22 cellular contexts compared by ENCODE assay signal in genomic region chr16:7742626-7743025, GRCh38.
A peak's percentile ranks its signal among the peaks of the same experiment; 100 is the strongest.
DNase-seq lines count a peak whose midpoint lies in the region; ATAC-seq, FAIRE-seq and TF ChIP-seq lines count a peak whose summit lies in the region.
"Had no signal": no experiment of that assay in that cellular context is flagged by ENCODE, and none has a peak within 500 bp of the region (broad histone marks: within the 10 kb centered on the region; RNA-seq: fewer than 3 reads in every experiment).

No MANE protein-coding gene starts in this region.

- H3K9me3 ChIP-seq in HepG2 (ENCODE audit: low read length) = peaks cover 60% of the 10 kb centered on the region
- no peaks in the 10 kb centered on the region for H3K9me3 ChIP-seq in right lobe of liver
- H3K9me3 ChIP-seq in neural progenitor cell (ENCODE audit: low read depth) = no peaks in the 10 kb centered on the region
- H3K9me3 ChIP-seq: BE2C had no signal

- FAIRE-seq in HepG2 (lab: Jason Lieb, UNC) (no peak), colon (lab: Jason Lieb, UNC) (peak; percentile 10), HTR-8/SVneo (lab: Jason Lieb, UNC) (no peak)
- FAIRE-seq: G401.6, GM12891, GM19239 had no signal

- BruUV-seq in HepG2 (replicated peaks; lab: Mats Ljungman, UMichigan) = no TSS peak

- H3K36me3 Mint-ChIP-seq in neural progenitor cell = no peaks in the 10 kb centered on the region
- H3K36me3 Mint-ChIP-seq: CD14-positive monocyte; CD4-positive, alpha-beta memory T cell; CD4-positive, CD25-positive, alpha-beta regulatory T cell had no signal

- POLR2A ChIA-PET in HepG2 (lab: Yijun Ruan, JAX) = no interaction called here

- TF ChIP-seq EP300 in HepG2 (IDR thresholded peaks at IDR 0.05; ENCODE audit: low read depth in 2 of 2, low read length in 2 of 2) = no peak
- no peak for TF ChIP-seq EP300 in HepG2 (CRISPR knock-in tag; IDR thresholded peaks at IDR 0.05; ENCODE audit: borderline replicate concordance)

- H3K4me2 ChIP-seq in HepG2 (ENCODE audit: low read depth, low read length) = no peak overlapping the region
- no peak overlapping the region for H3K4me2 ChIP-seq in neural progenitor cell
- H3K4me2 ChIP-seq: BLaER1 had no signal

- H3K4me1 Mint-ChIP-seq in neural progenitor cell = no peaks in the 10 kb centered on the region
- H3K4me1 Mint-ChIP-seq: CD14-positive monocyte; CD4-positive, alpha-beta memory T cell; CD4-positive, CD25-positive, alpha-beta regulatory T cell; CD8-positive, alpha-beta memory T cell had no signal

- 29% methylated on average over 3 of the region's 3 CpGs for WGBS in HepG2 (ENCODE audit: low lambda C conversion rate)
- 68% methylated on average over 3 of the region's 3 CpGs for WGBS in right lobe of liver (ENCODE audit: insufficient coverage, low coverage, low lambda C conversion rate, missing lambda C conversion rate)

- no peak overlapping the region for H3K27ac Mint-ChIP-seq in neural progenitor cell
- H3K27ac Mint-ChIP-seq: CD14-positive monocyte; CD4-positive, alpha-beta memory T cell; CD4-positive, CD25-positive, alpha-beta regulatory T cell had no signal

- in situ Hi-C loops in HepG2 (cut with HindIII; ENCODE audit: extremely low pct_ligation_motif_present, low pct_unique_long_range_greater_than_20kb) = no loop called here

- no peak overlapping the region for H3K27ac ChIP-seq in HepG2 (ENCODE audit: extremely low read length, insufficient read depth, low read length)
- H3K27ac ChIP-seq in right lobe of liver = no peak overlapping the region
- H3K27ac ChIP-seq in neural progenitor cell = no peak overlapping the region
- H3K27ac ChIP-seq: 22Rv1, BLaER1 had no signal

- no peak overlapping the region for H3K4me3 Mint-ChIP-seq in neural progenitor cell
- H3K4me3 Mint-ChIP-seq: CD14-positive monocyte; CD4-positive, alpha-beta memory T cell; CD4-positive, CD25-positive, alpha-beta regulatory T cell; CD8-positive, alpha-beta memory T cell had no signal

- no peaks in the 10 kb centered on the region for H3K27me3 Mint-ChIP-seq in neural progenitor cell (ENCODE audit: insufficient read depth, low read depth)
- H3K27me3 Mint-ChIP-seq: CD4-positive, alpha-beta memory T cell; CD4-positive, CD25-positive, alpha-beta regulatory T cell had no signal

- H3K36me3 ChIP-seq in HepG2 (replicated peaks in 1 of 2; ENCODE audit: control insufficient read depth in 1 of 2, insufficient read depth in 2 of 2, low read length in 2 of 2) = no peaks in the 10 kb centered on the region
- H3K36me3 ChIP-seq in right lobe of liver = no peaks in the 10 kb centered on the region
- H3K36me3 ChIP-seq in neural progenitor cell = no peaks in the 10 kb centered on the region
- H3K36me3 ChIP-seq: BE2C, BLaER1 had no signal

- H4K20me1 ChIP-seq in HepG2 (ENCODE audit: insufficient read depth, low read length) (no peaks in the 10 kb centered on the region), neural progenitor cell (ENCODE audit: low read depth) (no peaks in the 10 kb centered on the region)
- H4K20me1 ChIP-seq: BLaER1 had no signal

- H3K4me1 ChIP-seq in HepG2 (ENCODE audit: insufficient read depth, low read length) (no peaks in the 10 kb centered on the region), right lobe of liver (no peaks in the 10 kb centered on the region), neural progenitor cell (no peaks in the 10 kb centered on the region)
- H3K4me1 ChIP-seq: BE2C, BLaER1 had no signal

- peaks cover 2% of the 10 kb centered on the region for H3K9me3 Mint-ChIP-seq in neural progenitor cell

- H2AFZ ChIP-seq in HepG2 (ENCODE audit: low read length) (no peak overlapping the region), neural progenitor cell (replicated peaks) (peak overlapping the region; percentile 34)

- no peak for TF ChIP-seq RAD21 in HepG2 (CRISPR knock-in tag; IDR thresholded peaks at IDR 0.05)

- no peak for ATAC-seq in HepG2
- no peak for ATAC-seq in right lobe of liver

- intact Hi-C loops in HepG2 (cut with micrococcal nuclease; ENCODE audit: unreplicated experiment) = no loop called here
- intact Hi-C loops in right lobe of liver (cut with DNase I) = no loop called here

- H3K9ac ChIP-seq in HepG2 (ENCODE audit: insufficient read depth, low read depth, low read length) = no peak overlapping the region
- H3K9ac ChIP-seq in neural progenitor cell = no peak overlapping the region
- H3K9ac ChIP-seq: BLaER1 had no signal

- H3K27me3 ChIP-seq in HepG2 (ENCODE audit: control insufficient read depth in 1 of 2, insufficient read depth in 2 of 2, low read length in 2 of 2) (no peaks in the 10 kb centered on the region), right lobe of liver (no peaks in the 10 kb centered on the region), neural progenitor cell (no peaks in the 10 kb centered on the region)
- H3K27me3 ChIP-seq: BE2C, BLaER1 had no signal

- no peaks in the 10 kb centered on the region for H3K79me2 ChIP-seq in HepG2 (ENCODE audit: insufficient read depth, low read length)
- H3K79me2 ChIP-seq in neural progenitor cell (ENCODE audit: low read depth) = no peaks in the 10 kb centered on the region

- H3K4me3 ChIP-seq in HepG2 (replicated peaks in 1 of 3; ENCODE audit: insufficient read depth in 1 of 3, low read depth in 2 of 3, low read length in 3 of 3) (no peak overlapping the region), right lobe of liver (no peak overlapping the region), neural progenitor cell (no peak overlapping the region)
- H3K4me3 ChIP-seq: BLaER1 had no signal

- no peak for DNase-seq in HepG2 (ENCODE audit: low spot score)
- DNase-seq in right lobe of liver = no peak
- DNase-seq in neural progenitor cell (ENCODE audit: low spot score) = no peak
- DNase-seq in DMS153 (lab: John Stamatoyannopoulos, UW) = no peak
- no peak for DNase-seq in HTR-8/SVneo (ENCODE audit: insufficient read length, low spot score)
- DNase-seq: ACHN; BE2C; C1 segment of cervical spinal cord; CD4-positive, alpha-beta memory T cell; CD4-positive, CD25-positive, alpha-beta regulatory T cell; CD8-positive, alpha-beta memory T cell; COR-L47; DMS 273 treated with DMSO at 0.1 percent for 48 hours; DMS79 treated with DMSO at 0.1 percent for 48 hours; GF-D8 had no signal

- TF ChIP-seq CTCF in HepG2 (CRISPR knock-in tag; IDR thresholded peaks at IDR 0.05) (no peak), right lobe of liver (IDR thresholded peaks at IDR 0.05) (no peak), neural progenitor cell (IDR thresholded peaks at IDR 0.05) (no peak)

- no peaks in the 10 kb centered on the region for H3F3A ChIP-seq in neural progenitor cell (ENCODE audit: low read depth)

- TF ChIP-seq POLR2A in HepG2 (IDR thresholded peaks at IDR 0.05; ENCODE audit: insufficient read depth in 1 of 2, low read depth in 2 of 2, low read length in 2 of 2) (no peak), right lobe of liver (IDR thresholded peaks at IDR 0.05) (no peak)

- CTCF ChIA-PET in HepG2 (lab: Yijun Ruan, JAX; ENCODE audit: low intra/inter-chr PET ratio, low total read pairs) = no interaction called here

TF ChIP-seq in HepG2, 621 proteins besides CTCF, POLR2A, EP300 and RAD21:
- TF ChIP-seq ZNF761 (CRISPR knock-in tag; conservative IDR thresholded peaks at IDR 0.05) (no peak), MAFK (conservative IDR thresholded peaks at IDR 0.05 in 1 of 2, IDR thresholded peaks at IDR 0.05 in 1 of 2; ENCODE audit: low read length in 2 of 2) (peak; percentile 84 to 86), ZNF205 (CRISPR knock-in tag; IDR thresholded peaks at IDR 0.05) (no peak), FOXO1 (CRISPR knock-in tag; IDR thresholded peaks at IDR 0.05) (no peak), MAFF (IDR thresholded peaks at IDR 0.05; ENCODE audit: low read depth, low read length) (peak; percentile 78), ZNF619 (CRISPR knock-in tag; IDR thresholded peaks at IDR 0.05) (no peak), ZNF501 (CRISPR knock-in tag; IDR thresholded peaks at IDR 0.05) (no peak)
